ENCODE assay signal across 2 cellular contexts in genomic region chr16:77962689-77963088, GRCh38.
A peak's percentile ranks its signal among the peaks of the same experiment; 100 is the strongest.
TF ChIP-seq lines count a peak whose summit lies in the region.

No MANE protein-coding gene starts in this region.

TF ChIP-seq in IMR-90, 13 proteins besides CTCF, POLR2A, EP300 and RAD21:
- TF ChIP-seq MXI1 (IDR thresholded peaks at IDR 0.05; ENCODE audit: borderline replicate concordance, low read depth, low read length) (no peak), RCOR1 (IDR thresholded peaks at IDR 0.05; ENCODE audit: insufficient replicate concordance, low read length) (no peak), SMC3 (IDR thresholded peaks at IDR 0.05; ENCODE audit: low read depth, low read length) (no peak), NFE2L2 (IDR thresholded peaks at IDR 0.05; ENCODE audit: low read depth, low read length) (no peak), USF2 (IDR thresholded peaks at IDR 0.05; ENCODE audit: low read depth, low read length) (no peak), MAZ (IDR thresholded peaks at IDR 0.05; ENCODE audit: borderline replicate concordance, low read depth, low read length) (no peak)
TF ChIP-seq in IMR-90: peak in this region for 0.

TF ChIP-seq in H1, 55 proteins besides CTCF, POLR2A, EP300 and RAD21:
- TF ChIP-seq KDM1A (IDR thresholded peaks at IDR 0.05; ENCODE audit: borderline replicate concordance, low read length) (peak; percentile 74; the same call in 1 of the 2 replicates), CHD2 (IDR thresholded peaks at IDR 0.05; ENCODE audit: low read length) (no peak)
TF ChIP-seq in H1: peak in this region for 1.
